In the genomic region with DNA sequence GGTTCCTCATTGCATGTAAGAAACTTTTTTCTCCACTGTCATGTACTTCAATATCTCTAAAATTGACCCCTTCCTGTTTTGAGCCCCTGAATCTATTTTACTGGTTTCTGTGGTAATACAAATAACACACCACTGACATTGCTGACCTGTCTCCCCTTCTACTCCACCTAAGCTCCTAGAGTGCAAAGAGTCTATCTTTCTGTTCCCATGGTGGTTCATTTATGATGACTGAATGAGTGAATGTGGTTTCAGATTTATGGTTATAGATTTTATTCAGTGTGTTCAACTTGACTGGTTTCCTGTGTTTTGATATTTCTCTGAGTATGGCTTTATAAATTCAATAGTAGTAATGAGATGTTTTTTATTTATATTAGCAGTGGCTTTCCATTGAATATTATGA, we compare ENCODE assay signal across 1 cellular context.
TF ChIP-seq lines count a peak whose summit lies in the region.

No MANE protein-coding gene starts in this region.

TF ChIP-seq in HepG2, 621 proteins besides CTCF, POLR2A, EP300 and RAD21:
- TF ChIP-seq SRF (IDR thresholded peaks at IDR 0.05; ENCODE audit: low read depth, low read length) (no peak), ZNF383 (CRISPR knock-in tag; IDR thresholded peaks at IDR 0.05; ENCODE audit: borderline replicate concordance) (no peak), SP140L (CRISPR knock-in tag; IDR thresholded peaks at IDR 0.05; ENCODE audit: borderline replicate concordance) (no peak), CBX5 (CRISPR knock-in tag; IDR thresholded peaks at IDR 0.05; ENCODE audit: borderline replicate concordance) (no peak), NBN (conservative IDR thresholded peaks at IDR 0.05) (no peak), POLR2AphosphoS2 (IDR thresholded peaks at IDR 0.05; ENCODE audit: low read depth, low read length) (no peak), NCOA5 (CRISPR knock-in tag; IDR thresholded peaks at IDR 0.05) (no peak), NR2F1 (CRISPR knock-in tag; IDR thresholded peaks at IDR 0.05) (no peak), NONO (IDR thresholded peaks at IDR 0.05) (no peak), NONO (CRISPR knock-in tag; conservative IDR thresholded peaks at IDR 0.05) (no peak), NFATC3 (CRISPR knock-in tag; IDR thresholded peaks at IDR 0.05) (no peak), PHF20 (CRISPR knock-in tag; IDR thresholded peaks at IDR 0.05) (no peak), ZEB1 (IDR thresholded peaks at IDR 0.05; ENCODE audit: insufficient replicate concordance, low read depth) (no peak), IKZF4 (CRISPR knock-in tag; IDR thresholded peaks at IDR 0.05; ENCODE audit: borderline replicate concordance, low read depth, not compliant biosample characterization) (no peak), NCOA1 (CRISPR knock-in tag; IDR thresholded peaks at IDR 0.05) (no peak), ZNF703 (CRISPR knock-in tag; IDR thresholded peaks at IDR 0.05; ENCODE audit: borderline replicate concordance) (no peak)
- TF ChIP-seq, protein P1, sequence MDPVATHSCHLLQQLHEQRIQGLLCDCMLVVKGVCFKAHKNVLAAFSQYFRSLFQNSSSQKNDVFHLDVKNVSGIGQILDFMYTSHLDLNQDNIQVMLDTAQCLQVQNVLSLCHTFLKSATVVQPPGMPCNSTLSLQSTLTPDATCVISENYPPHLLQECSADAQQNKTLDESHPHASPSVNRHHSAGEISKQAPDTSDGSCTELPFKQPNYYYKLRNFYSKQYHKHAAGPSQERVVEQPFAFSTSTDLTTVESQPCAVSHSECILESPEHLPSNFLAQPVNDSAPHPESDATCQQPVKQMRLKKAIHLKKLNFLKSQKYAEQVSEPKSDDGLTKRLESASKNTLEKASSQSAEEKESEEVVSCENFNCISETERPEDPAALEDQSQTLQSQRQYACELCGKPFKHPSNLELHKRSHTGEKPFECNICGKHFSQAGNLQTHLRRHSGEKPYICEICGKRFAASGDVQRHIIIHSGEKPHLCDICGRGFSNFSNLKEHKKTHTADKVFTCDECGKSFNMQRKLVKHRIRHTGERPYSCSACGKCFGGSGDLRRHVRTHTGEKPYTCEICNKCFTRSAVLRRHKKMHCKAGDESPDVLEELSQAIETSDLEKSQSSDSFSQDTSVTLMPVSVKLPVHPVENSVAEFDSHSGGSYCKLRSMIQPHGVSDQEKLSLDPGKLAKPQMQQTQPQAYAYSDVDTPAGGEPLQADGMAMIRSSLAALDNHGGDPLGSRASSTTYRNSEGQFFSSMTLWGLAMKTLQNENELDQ (CRISPR knock-in tag; IDR thresholded peaks at IDR 0.05; ENCODE audit: borderline replicate concordance): no peak
- TF ChIP-seq, protein P2, sequence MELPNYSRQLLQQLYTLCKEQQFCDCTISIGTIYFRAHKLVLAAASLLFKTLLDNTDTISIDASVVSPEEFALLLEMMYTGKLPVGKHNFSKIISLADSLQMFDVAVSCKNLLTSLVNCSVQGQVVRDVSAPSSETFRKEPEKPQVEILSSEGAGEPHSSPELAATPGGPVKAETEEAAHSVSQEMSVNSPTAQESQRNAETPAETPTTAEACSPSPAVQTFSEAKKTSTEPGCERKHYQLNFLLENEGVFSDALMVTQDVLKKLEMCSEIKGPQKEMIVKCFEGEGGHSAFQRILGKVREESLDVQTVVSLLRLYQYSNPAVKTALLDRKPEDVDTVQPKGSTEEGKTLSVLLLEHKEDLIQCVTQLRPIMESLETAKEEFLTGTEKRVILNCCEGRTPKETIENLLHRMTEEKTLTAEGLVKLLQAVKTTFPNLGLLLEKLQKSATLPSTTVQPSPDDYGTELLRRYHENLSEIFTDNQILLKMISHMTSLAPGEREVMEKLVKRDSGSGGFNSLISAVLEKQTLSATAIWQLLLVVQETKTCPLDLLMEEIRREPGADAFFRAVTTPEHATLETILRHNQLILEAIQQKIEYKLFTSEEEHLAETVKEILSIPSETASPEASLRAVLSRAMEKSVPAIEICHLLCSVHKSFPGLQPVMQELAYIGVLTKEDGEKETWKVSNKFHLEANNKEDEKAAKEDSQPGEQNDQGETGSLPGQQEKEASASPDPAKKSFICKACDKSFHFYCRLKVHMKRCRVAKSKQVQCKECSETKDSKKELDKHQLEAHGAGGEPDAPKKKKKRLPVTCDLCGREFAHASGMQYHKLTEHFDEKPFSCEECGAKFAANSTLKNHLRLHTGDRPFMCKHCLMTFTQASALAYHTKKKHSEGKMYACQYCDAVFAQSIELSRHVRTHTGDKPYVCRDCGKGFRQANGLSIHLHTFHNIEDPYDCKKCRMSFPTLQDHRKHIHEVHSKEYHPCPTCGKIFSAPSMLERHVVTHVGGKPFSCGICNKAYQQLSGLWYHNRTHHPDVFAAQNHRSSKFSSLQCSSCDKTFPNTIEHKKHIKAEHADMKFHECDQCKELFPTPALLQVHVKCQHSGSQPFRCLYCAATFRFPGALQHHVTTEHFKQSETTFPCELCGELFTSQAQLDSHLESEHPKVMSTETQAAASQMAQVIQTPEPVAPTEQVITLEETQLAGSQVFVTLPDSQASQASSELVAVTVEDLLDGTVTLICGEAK (IDR thresholded peaks at IDR 0.05): no peak
- TF ChIP-seq, protein P2 (CRISPR knock-in tag; IDR thresholded peaks at IDR 0.05): no peak
- TF ChIP-seq, protein P3, sequence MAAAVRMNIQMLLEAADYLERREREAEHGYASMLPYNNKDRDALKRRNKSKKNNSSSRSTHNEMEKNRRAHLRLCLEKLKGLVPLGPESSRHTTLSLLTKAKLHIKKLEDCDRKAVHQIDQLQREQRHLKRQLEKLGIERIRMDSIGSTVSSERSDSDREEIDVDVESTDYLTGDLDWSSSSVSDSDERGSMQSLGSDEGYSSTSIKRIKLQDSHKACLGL (CRISPR knock-in tag; IDR thresholded peaks at IDR 0.05): no peak
TF ChIP-seq in HepG2: peak in this region for 0.
